ENCODE assay signal across 15 cellular contexts in the genomic region with DNA sequence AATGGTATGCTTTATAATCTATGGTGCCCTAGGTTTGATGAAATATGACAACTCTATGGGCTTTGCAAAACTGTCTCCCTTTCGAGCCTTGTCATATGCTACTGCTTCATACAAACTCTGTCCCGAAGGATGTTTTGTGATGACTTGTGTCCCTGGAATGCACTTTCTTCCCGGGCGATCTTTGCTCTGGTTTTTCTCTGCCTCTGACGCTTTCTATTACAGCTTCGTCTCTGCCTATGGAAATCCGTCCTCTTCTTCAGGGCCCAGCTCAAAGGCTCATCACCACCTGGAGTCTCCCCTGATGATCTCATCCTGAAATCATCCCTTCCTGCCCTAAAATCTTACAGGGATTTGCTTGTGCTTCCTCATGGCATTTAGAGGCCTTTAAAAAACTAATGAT.
A peak's percentile ranks its signal among the peaks of the same experiment; 100 is the strongest.
DNase-seq lines count a peak whose midpoint lies in the region; ATAC-seq and TF ChIP-seq lines count a peak whose summit lies in the region.
"Had no signal": no experiment of that assay in that cellular context is flagged by ENCODE, and none has a peak within 500 bp of the region (broad histone marks: within the 10 kb centered on the region; RNA-seq: fewer than 3 reads in every experiment).

No MANE protein-coding gene starts in this region.

- H3K36me3 ChIP-seq in NT2/D1 (ENCODE audit: insufficient read depth, insufficient read length, low read length) (no peaks in the 10 kb centered on the region), right atrium auricular region (no peaks in the 10 kb centered on the region)
- H3K36me3 ChIP-seq: ascending aorta, HAP-1, uterus had no signal

- H3K27me3 ChIP-seq in NT2/D1 (ENCODE audit: insufficient read depth, insufficient read length), result no peaks in the 10 kb centered on the region
- H3K27me3 ChIP-seq in right atrium auricular region, result no peaks in the 10 kb centered on the region
- H3K27me3 ChIP-seq: ascending aorta, uterus had no signal

- peaks cover 5% of the 10 kb centered on the region for H3K4me1 ChIP-seq in NT2/D1 (ENCODE audit: insufficient read depth, insufficient read length)
- no peaks in the 10 kb centered on the region for H3K4me1 ChIP-seq in right atrium auricular region
- H3K4me1 ChIP-seq: ascending aorta, uterus had no signal

- no peak for ATAC-seq in HG03280 (IDR thresholded peaks at IDR 0.05; ENCODE audit: unreplicated experiment)
- ATAC-seq: natural killer cell had no signal

- no peak overlapping the region for H3K4me3 ChIP-seq in NT2/D1 (ENCODE audit: insufficient read length, low read depth)
- no peak overlapping the region for H3K4me3 ChIP-seq in epithelial cell of esophagus (ENCODE audit: low read length)
- H3K4me3 ChIP-seq in right atrium auricular region, result no peak overlapping the region
- H3K4me3 ChIP-seq: ascending aorta, HAP-1, uterus had no signal

- H3K9me3 ChIP-seq in NT2/D1 (ENCODE audit: insufficient read depth, low read length) (no peaks in the 10 kb centered on the region), right atrium auricular region (no peaks in the 10 kb centered on the region)
- H3K9me3 ChIP-seq: ascending aorta, HAP-1, uterus had no signal

- TF ChIP-seq CTCF in epithelial cell of esophagus (IDR thresholded peaks at IDR 0.05; ENCODE audit: insufficient read depth, low read depth, low read length, missing control alignments), result no peak
- no peak for TF ChIP-seq CTCF in right atrium auricular region (IDR thresholded peaks at IDR 0.05)

- no peak overlapping the region for H3K27ac ChIP-seq in right atrium auricular region
- H3K27ac ChIP-seq: ascending aorta, uterus had no signal

- H3K9ac ChIP-seq in NT2/D1 (ENCODE audit: insufficient read length, low read depth), result no peak overlapping the region

- DNase-seq in ELF-1 (ENCODE audit: low read depth, low spot score) (peak; percentile 89), NT2/D1 (ENCODE audit: low read depth, low spot score) (peak; percentile 50), epithelial cell of esophagus (ENCODE audit: low read depth) (peak; percentile 92), myocyte (ENCODE audit: low read depth) (peak; percentile 54), right atrium auricular region (ENCODE audit: low spot score) (no peak), SHP77 (lab: John Stamatoyannopoulos, UW) (no peak)
- DNase-seq in stimulated activated CD4-positive, alpha-beta T cell treated with anti-CD3 and anti-CD28 coated beads, Interleukin-4, amount 100 ng/mL, for 4 hours, result no peak
- DNase-seq: activated CD4-positive, alpha-beta T cell treated with anti-CD3 and anti-CD28 coated beads, Interleukin-2, amount 50 U/mL, for 4 hours; DMS 273 treated with DMSO at 0.1 percent for 48 hours; head of caudate nucleus; natural killer cell; uterus had no signal

Comparison
In these comparisons a context has a peak if more than half of its experiments do, and no peak if none do; other contexts are left out.
1. DNase-seq: peak in ELF-1 (single experiment), NT2/D1 (single experiment), epithelial cell of esophagus (single experiment) and myocyte (single experiment); none in stimulated activated CD4-positive, alpha-beta T cell treated with anti-CD3 and anti-CD28 coated beads, Interleukin-4, amount 100 ng/mL, for 4 hours (0 of 2), right atrium auricular region (single experiment) and SHP77 (0 of 2).